Comparison of ENCODE assay signal across 8 cellular contexts in the genomic region with DNA sequence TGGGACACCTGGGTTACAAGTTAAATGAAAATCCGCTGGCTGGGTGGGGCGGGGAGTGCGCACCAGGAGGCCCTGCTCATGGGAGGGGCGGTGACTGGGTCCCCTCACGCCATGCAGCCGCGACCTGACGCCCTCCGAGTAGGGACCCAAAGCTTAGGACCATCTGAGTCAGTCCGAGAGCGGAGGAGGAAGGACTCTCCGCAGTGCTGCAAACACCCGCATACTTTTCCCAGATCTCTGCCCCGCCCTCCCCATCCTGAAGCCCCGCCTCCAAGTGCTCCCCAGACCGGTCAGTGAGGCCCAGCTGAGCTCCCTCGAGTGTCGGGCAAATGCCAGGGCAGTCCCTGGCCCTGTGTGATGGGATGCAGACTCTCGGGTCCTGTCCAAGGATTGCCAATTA. TPM values are rescaled to one million over a fixed set of nuclear protein-coding genes. Genes with fewer than 3 reads are reported as not detected.
A peak's percentile ranks its signal among the peaks of the same experiment; 100 is the strongest.
DNase-seq lines count a peak whose midpoint lies in the region; ATAC-seq and TF ChIP-seq lines count a peak whose summit lies in the region.

No MANE protein-coding gene starts in this region.

- DNase-seq in PC-3 (no peak), fibroblast of pulmonary artery (ENCODE audit: low read depth) (peak; percentile 47), prostate gland (ENCODE audit: low spot score) (no peak), HEK293T (ENCODE audit: extremely low spot score) (no peak), DMS114 treated with DMSO at 0.1 percent for 48 hours (lab: John Stamatoyannopoulos, UW; ENCODE audit: unreplicated experiment) (no peak), MG63 (no peak), COR-L47 (lab: John Stamatoyannopoulos, UW) (no peak)

- no peak overlapping the region for H3K27ac ChIP-seq in PC-3 (ENCODE audit: low read length)
- no peak overlapping the region for H3K27ac ChIP-seq in prostate gland

- peak overlapping the region; percentile 74 for H3K4me2 ChIP-seq in PC-3 (ENCODE audit: low read length)

- peak; percentile 25; the same call in 1 of the 2 replicates for ATAC-seq in PC-3

- CTCF ChIA-PET in PC-3 (lab: Charles Lee), result no interaction called here
- CTCF ChIA-PET in HEK293T (lab: Yijun Ruan, JAX), result no interaction called here

- no peaks in the 10 kb centered on the region for H3F3A ChIP-seq in PC-3 (ENCODE audit: low read length, unreplicated experiment)

- intact Hi-C loops in PC-3 (cut with micrococcal nuclease) (no loop called here), prostate gland (cut with DNase I) (no loop called here)

- POLR2A ChIA-PET in PC-3 (lab: Charles Lee; ENCODE audit: unreplicated experiment), result interaction anchor here (0.7 kb wide), 1 partner anchor 20 kb away, joined by 3 read pairs; no protein-coding TSS in a partner anchor
- POLR2A ChIA-PET in HEK293T (lab: Yijun Ruan, JAX), result no interaction called here

- TF ChIP-seq POLR2A in prostate gland (IDR thresholded peaks at IDR 0.05), result no peak

- BruUV-seq in PC-3 (replicated peaks; lab: Mats Ljungman, UMichigan), result no TSS peak

- WGBS in prostate gland, result 6% methylated on average over 17 of the region's 19 CpGs

- peak overlapping the region; percentile 33; the same call in 1 of the 2 replicates for H2AFZ ChIP-seq in PC-3 (ENCODE audit: low read length)

- no peaks in the 10 kb centered on the region for H3K9me3 ChIP-seq in PC-3 (ENCODE audit: low read length)
- no peaks in the 10 kb centered on the region for H3K9me3 ChIP-seq in prostate gland
- H3K9me3 ChIP-seq in MG63, result no peaks in the 10 kb centered on the region

- no peaks in the 10 kb centered on the region for H4K20me1 ChIP-seq in PC-3 (ENCODE audit: low read length)

- H3K79me2 ChIP-seq in PC-3 (ENCODE audit: low read length), result no peaks in the 10 kb centered on the region

- peaks cover 10% of the 10 kb centered on the region; the same call in 1 of the 2 replicates for H3K4me1 ChIP-seq in PC-3 (ENCODE audit: insufficient read depth, low read length)
- no peaks in the 10 kb centered on the region for H3K4me1 ChIP-seq in prostate gland (replicated peaks)

- TF ChIP-seq CTCF in PC-3 (conservative IDR thresholded peaks at IDR 0.05; ENCODE audit: low read depth, low read length) (no peak), fibroblast of pulmonary artery (IDR thresholded peaks at IDR 0.05; ENCODE audit: low read length, missing control alignments) (no peak), prostate gland (IDR thresholded peaks at IDR 0.05) (no peak)

- peaks cover 92% of the 10 kb centered on the region for H3K27me3 ChIP-seq in PC-3 (ENCODE audit: low read length)
- peaks cover 53% of the 10 kb centered on the region for H3K27me3 ChIP-seq in prostate gland (replicated peaks; ENCODE audit: insufficient read depth)
- H3K27me3 ChIP-seq in MG63, result peaks cover 4% of the 10 kb centered on the region

- H3K36me3 ChIP-seq in PC-3 (ENCODE audit: low read depth, low read length) (no peaks in the 10 kb centered on the region), prostate gland (no peaks in the 10 kb centered on the region), MG63 (no peaks in the 10 kb centered on the region)

- no peak overlapping the region for H3K9ac ChIP-seq in PC-3 (ENCODE audit: low read length)

- H3K9me2 ChIP-seq in PC-3 (replicated peaks; ENCODE audit: low read length), result no peaks in the 10 kb centered on the region

- H3K4me3 ChIP-seq in GM08714 (ENCODE audit: low read length), result peak overlapping the region; percentile 32; the same call in 1 of the 2 replicates
- H3K4me3 ChIP-seq in PC-3 (ENCODE audit: low read length), result peak overlapping the region; percentile 47; the same call in 1 of the 2 replicates
- peak overlapping the region; percentile 49 for H3K4me3 ChIP-seq in fibroblast of pulmonary artery (replicated peaks; ENCODE audit: low read depth, low read length)
- H3K4me3 ChIP-seq in prostate gland, result peak overlapping the region; percentile 2 to 6
- no peak overlapping the region for H3K4me3 ChIP-seq in MG63

TF ChIP-seq in HEK293T, 16 proteins besides CTCF, POLR2A, EP300 and RAD21:
- no peak for TF ChIP-seq L3MBTL2 (conservative IDR thresholded peaks at IDR 0.05)
- no peak for TF ChIP-seq FOXK2 (IDR thresholded peaks at IDR 0.05)
- TF ChIP-seq SP1 (IDR thresholded peaks at IDR 0.05), result no peak
- no peak for TF ChIP-seq SUZ12 (IDR thresholded peaks at IDR 0.05)
- no peak for TF ChIP-seq LEF1 (IDR thresholded peaks at IDR 0.05; ENCODE audit: borderline replicate concordance)
- no peak for TF ChIP-seq FOXM1 (IDR thresholded peaks at IDR 0.05; ENCODE audit: borderline replicate concordance)
- TF ChIP-seq ARNT (IDR thresholded peaks at IDR 0.05), result no peak
- no peak for TF ChIP-seq ELF4 (IDR thresholded peaks at IDR 0.05)
- no peak for TF ChIP-seq BHLHE40 (IDR thresholded peaks at IDR 0.05; ENCODE audit: borderline replicate concordance)
- no peak for TF ChIP-seq ZNF384 (IDR thresholded peaks at IDR 0.05)
- no peak for TF ChIP-seq PKNOX1 (IDR thresholded peaks at IDR 0.05)
- no peak for TF ChIP-seq NFRKB (IDR thresholded peaks at IDR 0.05)
- TF ChIP-seq TARDBP (IDR thresholded peaks at IDR 0.05), result no peak
- TF ChIP-seq CTBP1 (IDR thresholded peaks at IDR 0.05; ENCODE audit: borderline replicate concordance), result no peak
- no peak for TF ChIP-seq FOXA1 (IDR thresholded peaks at IDR 0.05)
- no peak for TF ChIP-seq HDGF (IDR thresholded peaks at IDR 0.05; ENCODE audit: borderline replicate concordance)

RNA-seq across cellular contexts. Expression of gene FLI1, which starts 6.6 kb away (rescaled TPM):
- total RNA-seq in PC-3 (2014; rRNA removed) (1.2 and 1.6 TPM in 2 replicates), prostate gland (10 to 100 TPM in 1 of 2 donors, 1 to 10 TPM in 1; 9.8 to 10.6 TPM)
- 6.1 and 6.4 TPM in 2 replicates for total RNA-seq in MG63 (2014; rRNA removed; shearing (Covaris generic); ENCODE audit: low replicate concordance)
